In the genomic region with DNA sequence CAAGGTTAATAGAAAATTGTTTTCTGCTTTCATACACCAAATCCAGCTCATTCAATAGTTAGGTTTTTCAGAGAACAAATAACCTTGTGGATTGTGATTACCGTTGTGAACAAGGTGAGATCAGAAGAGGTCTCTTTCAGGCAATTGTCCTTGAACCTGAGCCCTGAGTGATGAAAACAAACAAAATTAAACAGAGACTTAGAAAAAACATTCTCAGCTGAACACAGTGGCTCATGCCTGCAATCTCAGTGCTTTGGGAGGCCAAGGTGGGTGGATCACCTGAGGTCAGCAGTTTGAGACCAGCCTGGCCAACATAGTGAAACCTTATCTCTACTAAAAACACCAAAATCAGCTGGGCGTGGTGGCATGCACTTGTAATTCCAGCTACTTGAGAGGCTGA, we compare ENCODE assay signal across 1 cellular context.
TF ChIP-seq lines count a peak whose summit lies in the region.

No MANE protein-coding gene starts in this region.

TF ChIP-seq in HepG2, 621 proteins besides CTCF, POLR2A, EP300 and RAD21 (continued from another document and continues in another):
- TF ChIP-seq, protein P1, sequence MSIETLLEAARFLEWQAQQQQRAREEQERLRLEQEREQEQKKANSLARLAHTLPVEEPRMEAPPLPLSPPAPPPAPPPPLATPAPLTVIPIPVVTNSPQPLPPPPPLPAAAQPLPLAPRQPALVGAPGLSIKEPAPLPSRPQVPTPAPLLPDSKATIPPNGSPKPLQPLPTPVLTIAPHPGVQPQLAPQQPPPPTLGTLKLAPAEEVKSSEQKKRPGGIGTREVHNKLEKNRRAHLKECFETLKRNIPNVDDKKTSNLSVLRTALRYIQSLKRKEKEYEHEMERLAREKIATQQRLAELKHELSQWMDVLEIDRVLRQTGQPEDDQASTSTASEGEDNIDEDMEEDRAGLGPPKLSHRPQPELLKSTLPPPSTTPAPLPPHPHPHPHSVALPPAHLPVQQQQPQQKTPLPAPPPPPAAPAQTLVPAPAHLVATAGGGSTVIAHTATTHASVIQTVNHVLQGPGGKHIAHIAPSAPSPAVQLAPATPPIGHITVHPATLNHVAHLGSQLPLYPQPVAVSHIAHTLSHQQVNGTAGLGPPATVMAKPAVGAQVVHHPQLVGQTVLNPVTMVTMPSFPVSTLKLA (IDR thresholded peaks at IDR 0.05), result no peak
- TF ChIP-seq PHF20 (CRISPR knock-in tag; IDR thresholded peaks at IDR 0.05) (no peak), GABPB1 (CRISPR knock-in tag; IDR thresholded peaks at IDR 0.05) (peak; percentile 14; the same call in 1 of the 2 replicates), CREB1 (IDR thresholded peaks at IDR 0.05) (no peak), CREB1 (CRISPR knock-in tag; IDR thresholded peaks at IDR 0.05) (0 out of 2 replicates have a peak, but pooled peaks have one; percentile 39), KAT7 (CRISPR knock-in tag; IDR thresholded peaks at IDR 0.05; ENCODE audit: borderline replicate concordance) (no peak), ZNF788 (CRISPR knock-in tag; IDR thresholded peaks at IDR 0.05; ENCODE audit: borderline replicate concordance) (no peak), FOXA1 (IDR thresholded peaks at IDR 0.05) (no peak), FOXA1 (CRISPR knock-in tag; IDR thresholded peaks at IDR 0.05) (peak; percentile 33; the same call in 1 of the 2 replicates), ZNF549 (CRISPR knock-in tag; IDR thresholded peaks at IDR 0.05) (no peak), HDAC1 (CRISPR knock-in tag; IDR thresholded peaks at IDR 0.05) (peak; percentile 41; the same call in 1 of the 2 replicates), ZNF619 (CRISPR knock-in tag; IDR thresholded peaks at IDR 0.05) (no peak), HNRNPK (IDR thresholded peaks at IDR 0.05; ENCODE audit: low read depth, low read length, poor library complexity, severe bottlenecking) (no peak), ZNF746 (CRISPR knock-in tag; IDR thresholded peaks at IDR 0.05) (no peak), ARNTL (CRISPR knock-in tag; IDR thresholded peaks at IDR 0.05) (no peak), ARNT (IDR thresholded peaks at IDR 0.05) (no peak), ZNF225 (CRISPR knock-in tag; IDR thresholded peaks at IDR 0.05) (no peak), MTF2 (CRISPR knock-in tag; IDR thresholded peaks at IDR 0.05; ENCODE audit: borderline replicate concordance) (no peak), LCORL (IDR thresholded peaks at IDR 0.05) (no peak), LCORL (CRISPR knock-in tag; IDR thresholded peaks at IDR 0.05) (0 out of 2 replicates have a peak, but pooled peaks have one; percentile 35), ZNF768 (CRISPR knock-in tag; IDR thresholded peaks at IDR 0.05) (no peak), SATB2 (CRISPR knock-in tag; IDR thresholded peaks at IDR 0.05) (no peak), ESRRA (CRISPR knock-in tag; IDR thresholded peaks at IDR 0.05; ENCODE audit: low read depth) (no peak), ZSCAN12 (CRISPR knock-in tag; IDR thresholded peaks at IDR 0.05) (no peak), ELF1 (CRISPR knock-in tag; IDR thresholded peaks at IDR 0.05) (no peak), FOXJ3 (CRISPR knock-in tag; IDR thresholded peaks at IDR 0.05; ENCODE audit: borderline replicate concordance) (peak; percentile 54; the same call in 1 of the 2 replicates), ZNF17 (CRISPR knock-in tag; IDR thresholded peaks at IDR 0.05) (no peak), KLF15 (CRISPR knock-in tag; IDR thresholded peaks at IDR 0.05; ENCODE audit: borderline replicate concordance) (no peak), GATAD1 (CRISPR knock-in tag; IDR thresholded peaks at IDR 0.05) (0 out of 2 replicates have a peak, but pooled peaks have one; percentile 33), ZNF7 (CRISPR knock-in tag; IDR thresholded peaks at IDR 0.05) (no peak), ZNF614 (CRISPR knock-in tag; IDR thresholded peaks at IDR 0.05; ENCODE audit: borderline replicate concordance) (no peak), ZNF335 (CRISPR knock-in tag; IDR thresholded peaks at IDR 0.05) (no peak), ZNF251 (CRISPR knock-in tag; IDR thresholded peaks at IDR 0.05) (no peak), MTA3 (CRISPR knock-in tag; IDR thresholded peaks at IDR 0.05) (no peak), SRSF9 (IDR thresholded peaks at IDR 0.05; ENCODE audit: borderline replicate concordance, insufficient read depth, low read depth, low read length, poor library complexity, severe bottlenecking) (no peak), YEATS4 (CRISPR knock-in tag; IDR thresholded peaks at IDR 0.05; ENCODE audit: borderline replicate concordance) (no peak), SIN3A (IDR thresholded peaks at IDR 0.05; ENCODE audit: borderline replicate concordance, low read depth, low read length) (no peak), TRIM24 (CRISPR knock-in tag; IDR thresholded peaks at IDR 0.05) (no peak), SP5 (CRISPR knock-in tag; IDR thresholded peaks at IDR 0.05; ENCODE audit: borderline replicate concordance, low read depth) (0 out of 2 replicates have a peak, but pooled peaks have one; percentile 16), CEBPG (CRISPR knock-in tag; IDR thresholded peaks at IDR 0.05) (peak; percentile 17; the same call in 1 of the 2 replicates), ISL2 (CRISPR knock-in tag; IDR thresholded peaks at IDR 0.05) (no peak)
- TF ChIP-seq, protein P2, sequence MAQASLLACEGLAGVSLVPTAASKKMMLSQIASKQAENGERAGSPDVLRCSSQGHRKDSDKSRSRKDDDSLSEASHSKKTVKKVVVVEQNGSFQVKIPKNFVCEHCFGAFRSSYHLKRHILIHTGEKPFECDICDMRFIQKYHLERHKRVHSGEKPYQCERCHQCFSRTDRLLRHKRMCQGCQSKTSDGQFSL (CRISPR knock-in tag; IDR thresholded peaks at IDR 0.05), result no peak
- TF ChIP-seq, protein P3, sequence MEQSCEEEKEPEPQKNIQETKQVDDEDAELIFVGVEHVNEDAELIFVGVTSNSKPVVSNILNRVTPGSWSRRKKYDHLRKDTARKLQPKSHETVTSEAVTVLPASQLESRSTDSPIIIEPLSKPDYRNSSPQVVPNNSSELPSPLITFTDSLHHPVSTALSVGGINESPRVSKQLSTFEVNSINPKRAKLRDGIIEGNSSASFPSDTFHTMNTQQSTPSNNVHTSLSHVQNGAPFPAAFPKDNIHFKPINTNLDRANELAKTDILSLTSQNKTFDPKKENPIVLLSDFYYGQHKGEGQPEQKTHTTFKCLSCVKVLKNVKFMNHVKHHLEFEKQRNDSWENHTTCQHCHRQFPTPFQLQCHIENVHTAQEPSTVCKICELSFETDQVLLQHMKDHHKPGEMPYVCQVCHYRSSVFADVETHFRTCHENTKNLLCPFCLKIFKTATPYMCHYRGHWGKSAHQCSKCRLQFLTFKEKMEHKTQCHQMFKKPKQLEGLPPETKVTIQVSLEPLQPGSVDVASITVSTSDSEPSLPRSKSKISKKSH (CRISPR knock-in tag; IDR thresholded peaks at IDR 0.05; ENCODE audit: borderline replicate concordance), result no peak
- TF ChIP-seq, protein P4, sequence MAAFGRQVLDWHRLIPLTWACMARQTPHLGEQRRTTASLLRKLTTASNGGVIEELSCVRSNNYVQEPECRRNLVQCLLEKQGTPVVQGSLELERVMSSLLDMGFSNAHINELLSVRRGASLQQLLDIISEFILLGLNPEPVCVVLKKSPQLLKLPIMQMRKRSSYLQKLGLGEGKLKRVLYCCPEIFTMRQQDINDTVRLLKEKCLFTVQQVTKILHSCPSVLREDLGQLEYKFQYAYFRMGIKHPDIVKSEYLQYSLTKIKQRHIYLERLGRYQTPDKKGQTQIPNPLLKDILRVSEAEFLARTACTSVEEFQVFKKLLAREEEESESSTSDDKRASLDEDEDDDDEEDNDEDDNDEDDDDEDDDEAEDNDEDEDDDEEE (CRISPR knock-in tag; IDR thresholded peaks at IDR 0.05), result no peak
- TF ChIP-seq, protein P5, sequence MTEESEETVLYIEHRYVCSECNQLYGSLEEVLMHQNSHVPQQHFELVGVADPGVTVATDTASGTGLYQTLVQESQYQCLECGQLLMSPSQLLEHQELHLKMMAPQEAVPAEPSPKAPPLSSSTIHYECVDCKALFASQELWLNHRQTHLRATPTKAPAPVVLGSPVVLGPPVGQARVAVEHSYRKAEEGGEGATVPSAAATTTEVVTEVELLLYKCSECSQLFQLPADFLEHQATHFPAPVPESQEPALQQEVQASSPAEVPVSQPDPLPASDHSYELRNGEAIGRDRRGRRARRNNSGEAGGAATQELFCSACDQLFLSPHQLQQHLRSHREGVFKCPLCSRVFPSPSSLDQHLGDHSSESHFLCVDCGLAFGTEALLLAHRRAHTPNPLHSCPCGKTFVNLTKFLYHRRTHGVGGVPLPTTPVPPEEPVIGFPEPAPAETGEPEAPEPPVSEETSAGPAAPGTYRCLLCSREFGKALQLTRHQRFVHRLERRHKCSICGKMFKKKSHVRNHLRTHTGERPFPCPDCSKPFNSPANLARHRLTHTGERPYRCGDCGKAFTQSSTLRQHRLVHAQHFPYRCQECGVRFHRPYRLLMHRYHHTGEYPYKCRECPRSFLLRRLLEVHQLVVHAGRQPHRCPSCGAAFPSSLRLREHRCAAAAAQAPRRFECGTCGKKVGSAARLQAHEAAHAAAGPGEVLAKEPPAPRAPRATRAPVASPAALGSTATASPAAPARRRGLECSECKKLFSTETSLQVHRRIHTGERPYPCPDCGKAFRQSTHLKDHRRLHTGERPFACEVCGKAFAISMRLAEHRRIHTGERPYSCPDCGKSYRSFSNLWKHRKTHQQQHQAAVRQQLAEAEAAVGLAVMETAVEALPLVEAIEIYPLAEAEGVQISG (CRISPR knock-in tag; IDR thresholded peaks at IDR 0.05), result no peak
- TF ChIP-seq, protein P6, sequence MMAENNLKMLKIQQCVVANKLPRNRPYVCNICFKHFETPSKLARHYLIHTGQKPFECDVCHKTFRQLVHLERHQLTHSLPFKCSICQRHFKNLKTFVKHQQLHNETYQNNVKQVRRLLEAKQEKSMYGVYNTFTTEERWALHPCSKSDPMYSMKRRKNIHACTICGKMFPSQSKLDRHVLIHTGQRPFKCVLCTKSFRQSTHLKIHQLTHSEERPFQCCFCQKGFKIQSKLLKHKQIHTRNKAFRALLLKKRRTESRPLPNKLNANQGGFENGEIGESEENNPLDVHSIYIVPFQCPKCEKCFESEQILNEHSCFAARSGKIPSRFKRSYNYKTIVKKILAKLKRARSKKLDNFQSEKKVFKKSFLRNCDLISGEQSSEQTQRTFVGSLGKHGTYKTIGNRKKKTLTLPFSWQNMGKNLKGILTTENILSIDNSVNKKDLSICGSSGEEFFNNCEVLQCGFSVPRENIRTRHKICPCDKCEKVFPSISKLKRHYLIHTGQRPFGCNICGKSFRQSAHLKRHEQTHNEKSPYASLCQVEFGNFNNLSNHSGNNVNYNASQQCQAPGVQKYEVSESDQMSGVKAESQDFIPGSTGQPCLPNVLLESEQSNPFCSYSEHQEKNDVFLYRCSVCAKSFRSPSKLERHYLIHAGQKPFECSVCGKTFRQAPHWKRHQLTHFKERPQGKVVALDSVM (CRISPR knock-in tag; IDR thresholded peaks at IDR 0.05), result no peak; the same call in 1 of the 2 replicates
- TF ChIP-seq, protein P7, sequence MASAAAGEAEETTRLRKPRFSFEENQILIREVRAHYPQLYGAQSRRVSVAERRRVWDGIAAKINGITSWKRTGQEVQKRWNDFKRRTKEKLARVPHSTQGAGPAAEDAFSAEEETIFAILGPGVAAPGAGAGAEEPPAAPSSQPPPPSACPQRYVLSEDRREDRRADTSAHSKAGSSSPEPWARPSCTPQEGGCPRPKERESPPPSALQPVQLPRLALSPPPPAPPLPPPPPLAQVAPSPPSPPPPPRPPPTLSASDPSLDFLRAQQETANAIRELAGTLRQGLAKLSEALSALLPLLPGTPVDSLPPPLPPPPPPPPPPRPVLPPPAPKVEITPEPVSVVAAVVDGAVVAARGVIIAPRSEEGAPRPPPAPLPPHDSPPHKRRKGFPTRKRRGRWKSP (CRISPR knock-in tag; IDR thresholded peaks at IDR 0.05), result no peak
- TF ChIP-seq, protein P8, sequence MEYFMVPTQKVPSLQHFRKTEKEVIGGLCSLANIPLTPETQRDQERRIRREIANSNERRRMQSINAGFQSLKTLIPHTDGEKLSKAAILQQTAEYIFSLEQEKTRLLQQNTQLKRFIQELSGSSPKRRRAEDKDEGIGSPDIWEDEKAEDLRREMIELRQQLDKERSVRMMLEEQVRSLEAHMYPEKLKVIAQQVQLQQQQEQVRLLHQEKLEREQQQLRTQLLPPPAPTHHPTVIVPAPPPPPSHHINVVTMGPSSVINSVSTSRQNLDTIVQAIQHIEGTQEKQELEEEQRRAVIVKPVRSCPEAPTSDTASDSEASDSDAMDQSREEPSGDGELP (IDR thresholded peaks at IDR 0.05; ENCODE audit: borderline replicate concordance, low read depth), result peak; percentile 74; the same call in 1 of the 2 replicates
- TF ChIP-seq, protein P9, sequence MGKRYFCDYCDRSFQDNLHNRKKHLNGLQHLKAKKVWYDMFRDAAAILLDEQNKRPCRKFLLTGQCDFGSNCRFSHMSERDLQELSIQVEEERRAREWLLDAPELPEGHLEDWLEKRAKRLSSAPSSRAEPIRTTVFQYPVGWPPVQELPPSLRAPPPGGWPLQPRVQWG (CRISPR knock-in tag; IDR thresholded peaks at IDR 0.05; ENCODE audit: borderline replicate concordance, low read depth), result no peak
- TF ChIP-seq, protein P10, sequence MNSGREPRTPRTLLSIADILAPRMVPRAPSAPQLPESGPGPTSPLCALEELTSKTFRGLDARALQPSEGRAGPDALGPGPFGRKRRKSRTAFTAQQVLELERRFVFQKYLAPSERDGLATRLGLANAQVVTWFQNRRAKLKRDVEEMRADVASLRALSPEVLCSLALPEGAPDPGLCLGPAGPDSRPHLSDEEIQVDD (CRISPR knock-in tag; IDR thresholded peaks at IDR 0.05; ENCODE audit: borderline replicate concordance), result no peak
- TF ChIP-seq, protein P11, sequence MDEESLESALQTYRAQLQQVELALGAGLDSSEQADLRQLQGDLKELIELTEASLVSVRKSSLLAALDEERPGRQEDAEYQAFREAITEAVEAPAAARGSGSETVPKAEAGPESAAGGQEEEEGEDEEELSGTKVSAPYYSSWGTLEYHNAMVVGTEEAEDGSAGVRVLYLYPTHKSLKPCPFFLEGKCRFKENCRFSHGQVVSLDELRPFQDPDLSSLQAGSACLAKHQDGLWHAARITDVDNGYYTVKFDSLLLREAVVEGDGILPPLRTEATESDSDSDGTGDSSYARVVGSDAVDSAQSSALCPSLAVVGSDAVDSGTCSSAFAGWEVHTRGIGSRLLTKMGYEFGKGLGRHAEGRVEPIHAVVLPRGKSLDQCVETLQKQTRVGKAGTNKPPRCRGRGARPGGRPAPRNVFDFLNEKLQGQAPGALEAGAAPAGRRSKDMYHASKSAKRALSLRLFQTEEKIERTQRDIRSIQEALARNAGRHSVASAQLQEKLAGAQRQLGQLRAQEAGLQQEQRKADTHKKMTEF (CRISPR knock-in tag; IDR thresholded peaks at IDR 0.05), result 0 out of 2 replicates have a peak, but pooled peaks have one; percentile 40
